12 cellular contexts compared by ENCODE assay signal in the genomic region with DNA sequence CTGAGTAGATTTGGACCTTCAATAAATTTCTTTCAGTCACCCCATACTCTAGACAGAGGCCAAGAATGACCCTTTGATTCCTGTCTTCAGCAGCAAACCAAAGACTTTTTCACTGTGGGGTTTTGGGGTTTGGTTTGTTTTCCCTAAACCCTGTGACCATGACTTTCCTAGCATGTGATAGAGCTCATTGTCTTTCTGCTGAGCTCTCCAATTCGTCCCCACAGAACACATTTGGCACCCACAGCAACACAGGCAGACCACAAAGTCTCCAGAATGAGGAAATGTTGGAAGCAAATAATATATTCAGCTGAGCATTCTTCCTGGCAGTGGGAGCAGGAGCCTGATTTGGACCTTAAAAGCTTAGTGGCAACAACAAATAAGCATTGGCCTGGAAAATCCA. TPM values are rescaled to one million over a fixed set of nuclear protein-coding genes. Genes with fewer than 3 reads are reported as not detected.
DNase-seq lines count a peak whose midpoint lies in the region; ATAC-seq and TF ChIP-seq lines count a peak whose summit lies in the region.
"Had no signal": no experiment of that assay in that cellular context is flagged by ENCODE, and none has a peak within 500 bp of the region (broad histone marks: within the 10 kb centered on the region; RNA-seq: fewer than 3 reads in every experiment).

No MANE protein-coding gene starts in this region.

- H3K27ac ChIP-seq in fibroblast of lung (ENCODE audit: insufficient read depth, low read length) (no peak overlapping the region), tibial artery (peak overlapping the region in 1 of 2 donors; percentile 10)
- H3K27ac ChIP-seq: ascending aorta, foreskin keratinocyte had no signal

- H3K9ac ChIP-seq in fibroblast of lung (ENCODE audit: insufficient read depth, low read length), result no peak overlapping the region

- H2AFZ ChIP-seq in fibroblast of lung (ENCODE audit: low read length), result no peak overlapping the region

- H3K79me2 ChIP-seq in fibroblast of lung (ENCODE audit: control insufficient read depth, insufficient read depth, low read length), result no peaks in the 10 kb centered on the region

- no peak for ATAC-seq in SK-N-SH treated with all-trans-retinoic acid at 6 μM for 48 hours
- ATAC-seq: foreskin keratinocyte had no signal

- POLR2A ChIA-PET in GM10248 (lab: Yijun Ruan, JAX), result no interaction called here

- H3K4me1 ChIP-seq in fibroblast of lung (ENCODE audit: control insufficient read depth, extremely low read depth, insufficient read depth, low read length) (peaks cover 2% of the 10 kb centered on the region), tibial artery (peaks cover 0 to 3% (median 0%) of the 10 kb centered on the region in 4 donors)
- H3K4me1 ChIP-seq: ascending aorta, foreskin keratinocyte had no signal

- no peaks in the 10 kb centered on the region for H3K27me3 ChIP-seq in fibroblast of lung (ENCODE audit: control insufficient read depth, insufficient read depth, low read length)
- H3K27me3 ChIP-seq in tibial artery, result no peaks in the 10 kb centered on the region
- H3K27me3 ChIP-seq: ascending aorta, foreskin keratinocyte, MG63 had no signal

- TF ChIP-seq CTCF in fibroblast of lung (conservative IDR thresholded peaks at IDR 0.05 in 1 of 2, IDR thresholded peaks at IDR 0.05 in 1 of 2; ENCODE audit: low read depth in 1 of 2, low read length in 2 of 2), result no peak
- TF ChIP-seq CTCF in tibial artery (IDR thresholded peaks at IDR 0.05), result no peak
- TF ChIP-seq CTCF in GM10248 (IDR thresholded peaks at IDR 0.05; ENCODE audit: control extremely low read depth, extremely low read depth, low read depth, missing control alignments), result no peak

- CTCF ChIA-PET in GM10248 (lab: Yijun Ruan, JAX), result interaction anchor here (1.1 kb wide), 1 partner anchor 8 kb away, joined by 3 read pairs; no protein-coding TSS in a partner anchor

- H3K4me3 ChIP-seq in fibroblast of lung (replicated peaks in 1 of 4; ENCODE audit: control extremely low read depth in 1 of 4, insufficient read depth in 1 of 4, low read depth in 3 of 4, low read length in 4 of 4) (no peak overlapping the region), tibial artery (no peak overlapping the region)
- H3K4me3 ChIP-seq: ascending aorta, MG63 had no signal

- peak; percentile 22 for DNase-seq in SK-N-DZ (ENCODE audit: low spot score)
- peak; percentile 34 to 65 for DNase-seq in fibroblast of lung (ENCODE audit: low read depth in 2 of 2)
- peak; percentile 16 for DNase-seq in mucosa of gallbladder (ENCODE audit: low spot score)
- DNase-seq in tibial artery, result peak; percentile 70 to 74
- DNase-seq in T-helper 2 cell, result no peak
- no peak for DNase-seq in NCI-H1436 treated with DMSO at 0.1 percent for 48 hours (lab: John Stamatoyannopoulos, UW)
- no peak for DNase-seq in GM10248 (ENCODE audit: extremely low spot score)
- DNase-seq: foreskin keratinocyte, mesendoderm, MG63 had no signal

- no peaks in the 10 kb centered on the region for H3K36me3 ChIP-seq in fibroblast of lung (ENCODE audit: control insufficient read depth, insufficient read depth, low read length)
- no peaks in the 10 kb centered on the region for H3K36me3 ChIP-seq in tibial artery
- H3K36me3 ChIP-seq: ascending aorta, MG63 had no signal

- H3K9me3 ChIP-seq in fibroblast of lung (ENCODE audit: control insufficient read depth, insufficient read depth, low read depth, low read length), result no peaks in the 10 kb centered on the region
- H3K9me3 ChIP-seq in tibial artery, result peaks cover 0 to 6% (median 0%) of the 10 kb centered on the region in 3 donors
- H3K9me3 ChIP-seq: ascending aorta, MG63 had no signal

- H3K4me2 ChIP-seq in fibroblast of lung (ENCODE audit: extremely low read depth, insufficient read depth, low read length), result no peak overlapping the region

- H4K20me1 ChIP-seq in fibroblast of lung (ENCODE audit: control insufficient read depth, extremely low read depth, insufficient read depth, low read length), result no peaks in the 10 kb centered on the region

- intact Hi-C loops in tibial artery (cut with DNase I; ENCODE audit: low total_unique reads), result no loop called here

TF ChIP-seq in SK-N-SH treated with all-trans-retinoic acid at 6 μM for 48 hours, 23 proteins besides CTCF, POLR2A, EP300 and RAD21:
- TF ChIP-seq CSDC2 (CRISPR knock-in tag; IDR thresholded peaks at IDR 0.05) (no peak), PPARA (CRISPR knock-in tag; IDR thresholded peaks at IDR 0.05; ENCODE audit: borderline replicate concordance) (no peak), RARB (CRISPR knock-in tag; IDR thresholded peaks at IDR 0.05) (no peak), ZNF70 (CRISPR knock-in tag; IDR thresholded peaks at IDR 0.05) (no peak), ESRRG (CRISPR knock-in tag; IDR thresholded peaks at IDR 0.05) (no peak), ZNF8 (CRISPR knock-in tag; IDR thresholded peaks at IDR 0.05) (no peak), BACH2 (CRISPR knock-in tag; IDR thresholded peaks at IDR 0.05; ENCODE audit: borderline replicate concordance) (no peak), ZC3H10 (CRISPR knock-in tag; IDR thresholded peaks at IDR 0.05) (no peak)
- TF ChIP-seq, protein P1, sequence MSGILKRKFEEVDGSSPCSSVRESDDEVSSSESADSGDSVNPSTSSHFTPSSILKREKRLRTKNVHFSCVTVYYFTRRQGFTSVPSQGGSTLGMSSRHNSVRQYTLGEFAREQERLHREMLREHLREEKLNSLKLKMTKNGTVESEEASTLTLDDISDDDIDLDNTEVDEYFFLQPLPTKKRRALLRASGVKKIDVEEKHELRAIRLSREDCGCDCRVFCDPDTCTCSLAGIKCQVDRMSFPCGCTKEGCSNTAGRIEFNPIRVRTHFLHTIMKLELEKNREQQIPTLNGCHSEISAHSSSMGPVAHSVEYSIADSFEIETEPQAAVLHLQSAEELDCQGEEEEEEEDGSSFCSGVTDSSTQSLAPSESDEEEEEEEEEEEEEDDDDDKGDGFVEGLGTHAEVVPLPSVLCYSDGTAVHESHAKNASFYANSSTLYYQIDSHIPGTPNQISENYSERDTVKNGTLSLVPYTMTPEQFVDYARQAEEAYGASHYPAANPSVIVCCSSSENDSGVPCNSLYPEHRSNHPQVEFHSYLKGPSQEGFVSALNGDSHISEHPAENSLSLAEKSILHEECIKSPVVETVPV (CRISPR knock-in tag; IDR thresholded peaks at IDR 0.05), result no peak
- TF ChIP-seq, protein P2, sequence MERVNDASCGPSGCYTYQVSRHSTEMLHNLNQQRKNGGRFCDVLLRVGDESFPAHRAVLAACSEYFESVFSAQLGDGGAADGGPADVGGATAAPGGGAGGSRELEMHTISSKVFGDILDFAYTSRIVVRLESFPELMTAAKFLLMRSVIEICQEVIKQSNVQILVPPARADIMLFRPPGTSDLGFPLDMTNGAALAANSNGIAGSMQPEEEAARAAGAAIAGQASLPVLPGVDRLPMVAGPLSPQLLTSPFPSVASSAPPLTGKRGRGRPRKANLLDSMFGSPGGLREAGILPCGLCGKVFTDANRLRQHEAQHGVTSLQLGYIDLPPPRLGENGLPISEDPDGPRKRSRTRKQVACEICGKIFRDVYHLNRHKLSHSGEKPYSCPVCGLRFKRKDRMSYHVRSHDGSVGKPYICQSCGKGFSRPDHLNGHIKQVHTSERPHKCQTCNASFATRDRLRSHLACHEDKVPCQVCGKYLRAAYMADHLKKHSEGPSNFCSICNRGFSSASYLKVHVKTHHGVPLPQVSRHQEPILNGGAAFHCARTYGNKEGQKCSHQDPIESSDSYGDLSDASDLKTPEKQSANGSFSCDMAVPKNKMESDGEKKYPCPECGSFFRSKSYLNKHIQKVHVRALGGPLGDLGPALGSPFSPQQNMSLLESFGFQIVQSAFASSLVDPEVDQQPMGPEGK (CRISPR knock-in tag; IDR thresholded peaks at IDR 0.05; ENCODE audit: borderline replicate concordance), result no peak
TF ChIP-seq in SK-N-SH treated with all-trans-retinoic acid at 6 μM for 48 hours: peak in this region for 0.

RNA-seq across cellular contexts. Expression of a gene that starts 36.8 kb away (rescaled TPM):
- not detected in 2 replicates for polyA plus RNA-seq in SK-N-DZ (2014; cell fraction: cytosol; rRNA removed)
- not detected in 2 replicates for polyA plus RNA-seq in SK-N-DZ (2014; cell fraction: nucleus; rRNA removed)
- total RNA-seq in fibroblast of lung, result under 0.01 TPM in 1 of 2 replicates, not detected in the other
- 0.07 TPM in 1 of 2 replicates, not detected in the other for polyA plus RNA-seq in fibroblast of lung
- polyA plus RNA-seq in fibroblast of lung (2012), result not detected in 2 replicates
- polyA minus RNA-seq in fibroblast of lung (ENCODE audit: low replicate concordance), result not detected in 2 replicates
- total RNA-seq in mucosa of gallbladder, result 16.5 TPM
- total RNA-seq: foreskin keratinocyte had no signal
- polyA plus RNA-seq: foreskin keratinocyte had no signal

Comparison
In these comparisons a context has a peak if more than half of its experiments do, and no peak if none do; other contexts are left out.
1. DNase-seq: peak in SK-N-DZ (single experiment), fibroblast of lung (2 of 2), mucosa of gallbladder (single experiment) and tibial artery (2 of 2); none in T-helper 2 cell (0 of 5), NCI-H1436 treated with DMSO at 0.1 percent for 48 hours (single experiment) and GM10248 (single experiment).
2. RNA of a gene that starts 36.8 kb away (total RNA-seq): 16.5 TPM in mucosa of gallbladder (single experiment); under 0.01 TPM in fibroblast of lung; every median in the first group is over 10 times any median in the second.